Comparison of ENCODE assay signal across 8 cellular contexts in genomic region chr7:5693529-5693928, GRCh38.
DNase-seq lines count a peak whose midpoint lies in the region; ATAC-seq, FAIRE-seq and TF ChIP-seq lines count a peak whose summit lies in the region.

No MANE protein-coding gene starts in this region.

- H3K27ac ChIP-seq in endothelial cell of umbilical vein (ENCODE audit: insufficient read depth, low read depth, low read length): peak overlapping the region; percentile 45

- FAIRE-seq in endothelial cell of umbilical vein (lab: Jason Lieb, UNC): no peak

- DNase-seq in T-helper 1 cell: no peak
- DNase-seq in RPMI7951 (ENCODE audit: low read depth): peak; percentile 93
- DNase-seq in endothelial cell of umbilical vein (ENCODE audit: low read depth, low spot score): peak; percentile 50
- DNase-seq in natural killer cell treated with Interleukin-12 subunit alpha and Interleukin-12 subunit beta and Interleukin-15 and Interleukin-18, amount 100 ng/mL, for 72 hours (ENCODE audit: low spot score): no peak
- DNase-seq in inferior parietal cortex (ENCODE audit: extremely low spot score): no peak

- H3K36me3 Mint-ChIP-seq in T-helper 1 cell treated with Interleukin-12 subunit alpha and Interleukin-12 subunit beta and Interleukin-4 antibody, amounts not matched to agents 30 μg/mL and 1 μg/mL, for 36 hours (ENCODE audit: low read depth): peaks cover 32% of the 10 kb centered on the region
- peaks cover 22% of the 10 kb centered on the region for H3K36me3 Mint-ChIP-seq in natural killer cell treated with Interleukin-12 subunit alpha and Interleukin-12 subunit beta and Interleukin-15 and Interleukin-18, amount 100 ng/mL, for 72 hours

- H3K4me1 ChIP-seq in endothelial cell of umbilical vein (ENCODE audit: control insufficient read depth, extremely low read depth, insufficient read depth, low read length): peaks cover 34% of the 10 kb centered on the region

- no peaks in the 10 kb centered on the region for H3K27me3 ChIP-seq in endothelial cell of umbilical vein (ENCODE audit: control insufficient read depth in 2 of 2, insufficient read depth in 2 of 2, low read length in 2 of 2)

- no peaks in the 10 kb centered on the region for H3K9me1 ChIP-seq in endothelial cell of umbilical vein (replicated peaks; ENCODE audit: control insufficient read depth, extremely low read depth, insufficient read depth, low read length)

- no TSS peak for BruUV-seq in endothelial cell of umbilical vein (replicated peaks; lab: Mats Ljungman, UMichigan)

- no peaks in the 10 kb centered on the region for H3K9me3 Mint-ChIP-seq in T-helper 1 cell treated with Interleukin-12 subunit alpha and Interleukin-12 subunit beta and Interleukin-4 antibody, amounts not matched to agents 30 μg/mL and 1 μg/mL, for 36 hours
- H3K9me3 Mint-ChIP-seq in natural killer cell treated with Interleukin-12 subunit alpha and Interleukin-12 subunit beta and Interleukin-15 and Interleukin-18, amount 100 ng/mL, for 72 hours: no peaks in the 10 kb centered on the region

- intact Hi-C loops in endothelial cell of umbilical vein (cut with micrococcal nuclease): no loop called here

- peak; percentile 47 for ATAC-seq in HG02763 (IDR thresholded peaks at IDR 0.05; ENCODE audit: unreplicated experiment)
- no peak for ATAC-seq in natural killer cell treated with Interleukin-12 subunit alpha and Interleukin-12 subunit beta and Interleukin-15 and Interleukin-18, amount 100 ng/mL, for 72 hours
- no peak for ATAC-seq in GM18867 (IDR thresholded peaks at IDR 0.05; ENCODE audit: unreplicated experiment)

- H3K4me3 ChIP-seq in endothelial cell of umbilical vein (replicated peaks in 1 of 3; ENCODE audit: insufficient read depth in 1 of 3, low read depth in 1 of 3, low read length in 3 of 3): no peak overlapping the region

- CTCF ChIA-PET in endothelial cell of umbilical vein (lab: Charles Lee): interaction anchor here (1.1 to 4.1 kb wide), 8 partner anchors 9 to 199 kb away, joined by 3 to 37 read pairs (median 10); no protein-coding TSS in a partner anchor

- peak overlapping the region; percentile 63 for H3K4me3 Mint-ChIP-seq in T-helper 1 cell treated with Interleukin-12 subunit alpha and Interleukin-12 subunit beta and Interleukin-4 antibody, amounts not matched to agents 30 μg/mL and 1 μg/mL, for 36 hours
- H3K4me3 Mint-ChIP-seq in natural killer cell treated with Interleukin-12 subunit alpha and Interleukin-12 subunit beta and Interleukin-15 and Interleukin-18, amount 100 ng/mL, for 72 hours: peak overlapping the region; percentile 40

- dilution Hi-C loops in endothelial cell of umbilical vein (cut with MboI; ENCODE audit: extremely low pct_ligation_motif_present, low sequenced_read_pairs): no loop called here

- peaks cover 0 to 7% of the 10 kb centered on the region in 2 experiments for H3K36me3 ChIP-seq in endothelial cell of umbilical vein (ENCODE audit: control insufficient read depth in 2 of 2, extremely low read depth in 1 of 2, insufficient read depth in 2 of 2, low read length in 2 of 2)

- peaks cover 75% of the 10 kb centered on the region for H3K4me1 Mint-ChIP-seq in T-helper 1 cell treated with Interleukin-12 subunit alpha and Interleukin-12 subunit beta and Interleukin-4 antibody, amounts not matched to agents 30 μg/mL and 1 μg/mL, for 36 hours (ENCODE audit: low read depth)
- H3K4me1 Mint-ChIP-seq in natural killer cell treated with Interleukin-12 subunit alpha and Interleukin-12 subunit beta and Interleukin-15 and Interleukin-18, amount 100 ng/mL, for 72 hours (ENCODE audit: low read depth in 2 of 2): peaks cover 62 to 73% of the 10 kb centered on the region in 2 donors

- H3K79me2 ChIP-seq in endothelial cell of umbilical vein (ENCODE audit: control insufficient read depth, insufficient read depth, low read length): peaks cover 4% of the 10 kb centered on the region

- no peak overlapping the region for H3K9ac ChIP-seq in endothelial cell of umbilical vein (replicated peaks; ENCODE audit: extremely low read depth, insufficient read depth, low read length)

- H3K27ac Mint-ChIP-seq in T-helper 1 cell treated with Interleukin-12 subunit alpha and Interleukin-12 subunit beta and Interleukin-4 antibody, amounts not matched to agents 30 μg/mL and 1 μg/mL, for 36 hours: no peak overlapping the region
- peak overlapping the region; percentile 22 to 50 for H3K27ac Mint-ChIP-seq in natural killer cell treated with Interleukin-12 subunit alpha and Interleukin-12 subunit beta and Interleukin-15 and Interleukin-18, amount 100 ng/mL, for 72 hours

- H3K27me3 Mint-ChIP-seq in T-helper 1 cell treated with Interleukin-12 subunit alpha and Interleukin-12 subunit beta and Interleukin-4 antibody, amounts not matched to agents 30 μg/mL and 1 μg/mL, for 36 hours (ENCODE audit: low read depth): peaks cover 64% of the 10 kb centered on the region
- H3K27me3 Mint-ChIP-seq in natural killer cell treated with Interleukin-12 subunit alpha and Interleukin-12 subunit beta and Interleukin-15 and Interleukin-18, amount 100 ng/mL, for 72 hours: peaks cover 5 to 8% of the 10 kb centered on the region in 2 donors

- no peak for TF ChIP-seq CTCF in endothelial cell of umbilical vein (IDR thresholded peaks at IDR 0.05; ENCODE audit: extremely low read depth in 1 of 2, insufficient read depth in 1 of 2, low read depth in 1 of 2, low read length in 2 of 2)

- H2AFZ ChIP-seq in endothelial cell of umbilical vein (ENCODE audit: low read depth, low read length): no peak overlapping the region

- H4K20me1 ChIP-seq in endothelial cell of umbilical vein (replicated peaks; ENCODE audit: control insufficient read depth, extremely low read depth, insufficient read depth, low read length): no peaks in the 10 kb centered on the region

- H3K9me3 ChIP-seq in endothelial cell of umbilical vein (replicated peaks; ENCODE audit: control insufficient read depth, insufficient read depth, low read length): no peaks in the 10 kb centered on the region

- POLR2A ChIA-PET in endothelial cell of umbilical vein (lab: Charles Lee): interaction anchor here (1.7 kb wide), 1 partner anchor 167 kb away, joined by 5 read pairs; no protein-coding TSS in a partner anchor

- TF ChIP-seq POLR2A in endothelial cell of umbilical vein (IDR thresholded peaks at IDR 0.05; ENCODE audit: low read depth, low read length): no peak

- H3K4me2 ChIP-seq in endothelial cell of umbilical vein (ENCODE audit: insufficient read depth, low read length): peak overlapping the region; percentile 48

TF ChIP-seq in endothelial cell of umbilical vein, 7 proteins besides CTCF, POLR2A, EP300 and RAD21:
- TF ChIP-seq JUN (IDR thresholded peaks at IDR 0.05; ENCODE audit: borderline replicate concordance, insufficient read depth, insufficient read length, low read depth) (no peak), MYC (IDR thresholded peaks at IDR 0.05; ENCODE audit: low read depth, low read length) (no peak), POLR2AphosphoS5 (IDR thresholded peaks at IDR 0.05; ENCODE audit: insufficient read depth, low read depth, low read length) (no peak), EZH2 (IDR thresholded peaks at IDR 0.05; ENCODE audit: borderline replicate concordance, low read depth, low read length, severe bottlenecking) (no peak), GATA2 (IDR thresholded peaks at IDR 0.05; ENCODE audit: insufficient read depth, insufficient read length, low read depth, low read length) (no peak), MAX (IDR thresholded peaks at IDR 0.05; ENCODE audit: insufficient read depth, insufficient read length) (no peak), FOS (IDR thresholded peaks at IDR 0.05; ENCODE audit: borderline replicate concordance, insufficient read depth, low read length) (no peak)

Comparison
In these comparisons a context has a peak if more than half of its experiments do, and no peak if none do; other contexts are left out.
1. DNase-seq: peak in RPMI7951 (single experiment) and endothelial cell of umbilical vein (single experiment); none in T-helper 1 cell (0 of 5), natural killer cell treated with Interleukin-12 subunit alpha and Interleukin-12 subunit beta and Interleukin-15 and Interleukin-18, amount 100 ng/mL, for 72 hours (single experiment) and inferior parietal cortex (single experiment).